Comparison of ENCODE assay signal across 8 cellular contexts in the genomic region with DNA sequence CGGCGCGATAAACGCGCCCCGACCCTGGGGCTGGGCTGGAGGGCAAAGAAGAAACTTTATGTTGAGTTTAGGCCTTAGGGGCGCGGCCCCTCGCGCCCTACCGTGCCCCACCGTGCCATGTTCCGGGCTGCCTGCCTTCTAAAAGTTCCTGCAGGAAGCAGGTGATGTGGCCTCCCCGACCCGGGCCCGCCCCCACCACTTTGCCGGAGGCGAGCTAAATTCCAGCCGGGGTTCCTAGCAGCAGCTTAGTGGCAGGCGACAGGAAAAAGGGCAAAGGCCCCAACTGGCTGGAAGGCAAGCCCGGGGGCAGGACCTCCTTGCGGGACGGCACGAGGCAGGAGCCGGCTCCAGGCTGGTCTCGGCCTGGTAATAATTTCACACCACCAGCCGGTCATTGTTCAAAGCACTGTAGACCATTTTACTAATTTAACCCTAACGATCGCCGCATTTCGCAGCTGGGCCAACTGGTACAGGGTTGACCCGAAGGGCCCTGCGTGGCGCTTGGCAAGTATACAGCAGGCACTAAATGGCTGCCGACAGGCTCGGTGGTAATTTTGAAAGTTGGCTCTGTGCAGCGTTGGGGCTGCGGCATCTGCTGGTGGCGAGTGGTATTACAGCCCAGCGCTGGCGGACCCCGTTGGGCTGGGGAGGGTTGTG. TPM values are rescaled to one million over a fixed set of nuclear protein-coding genes. Genes with fewer than 3 reads are reported as not detected.
DNase-seq lines count a peak whose midpoint lies in the region; ATAC-seq and TF ChIP-seq lines count a peak whose summit lies in the region.

No MANE protein-coding gene starts in this region.

- TF ChIP-seq CTCF in chondrocyte (IDR thresholded peaks at IDR 0.05): peak; percentile 96

- no peaks in the 10 kb centered on the region for H3K36me3 Mint-ChIP-seq in chondrocyte (ENCODE audit: low read depth)

- peak overlapping the region; percentile 45 for H3K4me3 Mint-ChIP-seq in chondrocyte (ENCODE audit: unreplicated experiment)

- ATAC-seq in GM19351 (IDR thresholded peaks at IDR 0.05; ENCODE audit: unreplicated experiment) (peak; percentile 26), left lobe of liver (peak; percentile 82), HG02973 (IDR thresholded peaks at IDR 0.05; ENCODE audit: unreplicated experiment) (no peak)

- H3K4me1 Mint-ChIP-seq in chondrocyte (ENCODE audit: low read depth): peaks cover 28% of the 10 kb centered on the region

- no peaks in the 10 kb centered on the region for H3K9me3 Mint-ChIP-seq in chondrocyte (ENCODE audit: low read depth)

- H3K27me3 Mint-ChIP-seq in chondrocyte (ENCODE audit: low read depth): peaks cover 5% of the 10 kb centered on the region

- no peak overlapping the region for H3K27ac Mint-ChIP-seq in chondrocyte (ENCODE audit: unreplicated experiment)

- DNase-seq in Ammon's horn (ENCODE audit: low spot score) (peak; percentile 58), NCI-H146 (lab: John Stamatoyannopoulos, UW) (peak; percentile 63), chondrocyte (ENCODE audit: low spot score) (no peak), left lobe of liver (ENCODE audit: low spot score) (peak; percentile 77)
- peak; percentile 88 for DNase-seq in activated CD4-positive, CD25-positive, alpha-beta regulatory T cell treated with anti-CD3 and anti-CD28 coated beads, Interleukin-2, amount 50 U/mL, for 72 hours
- DNase-seq in stimulated activated CD4-positive, alpha-beta T cell treated with anti-CD3 and anti-CD28 coated beads, Interleukin-2, amount 100 ng/mL, for 4 hours (ENCODE audit: low read depth): peak; percentile 74

RNA-seq across cellular contexts. Expression of a gene that starts 0.9 kb away (rescaled TPM):
- total RNA-seq in chondrocyte (1.1 to 3.6 TPM (median 2.3 TPM) in 3 replicates), left lobe of liver (4.1 TPM)
